Comparison of ENCODE assay signal across 1 cellular context in the genomic region with DNA sequence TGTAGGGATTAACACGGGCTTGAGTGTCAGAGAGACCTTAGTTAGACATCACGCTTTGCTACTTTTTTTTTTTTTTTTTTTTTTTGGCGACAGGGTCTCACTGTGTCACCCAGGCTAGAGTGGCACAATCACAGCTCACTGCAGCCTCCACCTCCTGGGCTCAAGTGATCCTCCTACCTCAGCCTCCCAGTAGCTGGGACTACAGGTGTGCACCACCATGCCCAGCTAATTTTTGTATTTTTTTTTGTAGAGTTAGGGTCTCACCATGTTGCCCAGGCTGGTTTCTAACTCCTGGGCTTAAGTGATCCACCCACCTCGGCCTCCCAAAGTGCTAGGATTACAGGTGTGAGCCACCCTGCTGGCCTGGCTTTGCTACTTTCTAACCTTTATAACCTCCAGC.
A peak's percentile ranks its signal among the peaks of the same experiment; 100 is the strongest.
TF ChIP-seq lines count a peak whose summit lies in the region.

No MANE protein-coding gene starts in this region.

TF ChIP-seq in K562, 482 proteins besides CTCF, POLR2A, EP300 and RAD21:
- TF ChIP-seq ZNF121 (CRISPR knock-in tag; conservative IDR thresholded peaks at IDR 0.05): peak; percentile 32; the same call in 1 of the 2 replicates
